1 cellular context compared by ENCODE assay signal in genomic region chr3:127637546-127637945, GRCh38.
TF ChIP-seq lines count a peak whose summit lies in the region.

No MANE protein-coding gene starts in this region.

TF ChIP-seq in H1, 55 proteins besides CTCF, POLR2A, EP300 and RAD21:
- TF ChIP-seq, protein P1, sequence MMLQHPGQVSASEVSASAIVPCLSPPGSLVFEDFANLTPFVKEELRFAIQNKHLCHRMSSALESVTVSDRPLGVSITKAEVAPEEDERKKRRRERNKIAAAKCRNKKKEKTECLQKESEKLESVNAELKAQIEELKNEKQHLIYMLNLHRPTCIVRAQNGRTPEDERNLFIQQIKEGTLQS (IDR thresholded peaks at IDR 0.05; ENCODE audit: insufficient read depth, low read depth, low read length) = no peak
- no peak for TF ChIP-seq RNF2 (IDR thresholded peaks at IDR 0.05; ENCODE audit: borderline replicate concordance, low read depth, low read length, missing control alignments, poor library complexity, severe bottlenecking)
- no peak for TF ChIP-seq TAF7 (optimal IDR thresholded peaks at IDR 0.05; ENCODE audit: borderline replicate concordance, low read depth, low read length)
- no peak for TF ChIP-seq EZH2 (IDR thresholded peaks at IDR 0.05; ENCODE audit: low read depth, low read length, severe bottlenecking)
- no peak for TF ChIP-seq TCF12 (IDR thresholded peaks at IDR 0.05; ENCODE audit: low read depth, low read length)
- TF ChIP-seq SRF (IDR thresholded peaks at IDR 0.05; ENCODE audit: low read depth, low read length) = no peak
- TF ChIP-seq SIN3A (conservative IDR thresholded peaks at IDR 0.05 in 1 of 2, IDR thresholded peaks at IDR 0.05 in 1 of 2; ENCODE audit: low read depth in 1 of 2, low read length in 2 of 2) = no peak
- no peak for TF ChIP-seq BRCA1 (IDR thresholded peaks at IDR 0.05; ENCODE audit: low read depth, low read length)
- no peak for TF ChIP-seq EGR1 (IDR thresholded peaks at IDR 0.05; ENCODE audit: borderline replicate concordance, low read depth, low read length)
- TF ChIP-seq YY1 (IDR thresholded peaks at IDR 0.05; ENCODE audit: low read depth, low read length) = no peak
- no peak for TF ChIP-seq ZNF274 (IDR thresholded peaks at IDR 0.05; ENCODE audit: borderline replicate concordance, extremely low read depth, low read length)
